1 cellular context compared by ENCODE assay signal in genomic region chr11:27473017-27473406, GRCh38.
A peak's percentile ranks its signal among the peaks of the same experiment; 100 is the strongest.
TF ChIP-seq lines count a peak whose summit lies in the region.

No MANE protein-coding gene starts in this region.

TF ChIP-seq in H1, 55 proteins besides CTCF, POLR2A, EP300 and RAD21:
- TF ChIP-seq ASH2L (IDR thresholded peaks at IDR 0.05; ENCODE audit: low read length): no peak
- TF ChIP-seq YY1 (IDR thresholded peaks at IDR 0.05; ENCODE audit: low read depth, low read length): 0 out of 2 replicates have a peak, but pooled peaks have one; percentile 3
